Comparison of ENCODE assay signal across 8 cellular contexts in genomic region chr12:93245543-93245942, GRCh38.
A peak's percentile ranks its signal among the peaks of the same experiment; 100 is the strongest.
DNase-seq lines count a peak whose midpoint lies in the region; ATAC-seq lines count a peak whose summit lies in the region.

No MANE protein-coding gene starts in this region.

- peak; percentile 16 for DNase-seq in activated gamma-delta T cell treated with Interleukin-2 at 50 U/mL for 16 hours
- no peak for DNase-seq in activated gamma-delta T cell (lab: John Stamatoyannopoulos, UW)
- peak; percentile 34 for DNase-seq in activated CD4-positive, CD25-positive, alpha-beta regulatory T cell treated with anti-CD3 and anti-CD28 coated beads, Interleukin-2, amount 50 U/mL, for 72 hours
- DNase-seq in left ventricle myocardium superior, result no peak
- DNase-seq in glomerular visceral epithelial cell (ENCODE audit: extremely low spot score), result no peak
- no peak for DNase-seq in UCSD-AML1 (lab: John Stamatoyannopoulos, UW; ENCODE audit: unreplicated experiment)

- no peaks in the 10 kb centered on the region for H3K9me3 ChIP-seq in thymus (ENCODE audit: control insufficient read depth)

- H3K4me1 ChIP-seq in thymus (ENCODE audit: control insufficient read depth, insufficient read depth, low read length), result peaks cover 22% of the 10 kb centered on the region

- no peak overlapping the region for H3K4me3 ChIP-seq in thymus (ENCODE audit: low read length)

- H3K27ac ChIP-seq in thymus (ENCODE audit: low read depth), result peak overlapping the region; percentile 76

- 6% methylated on average over 5 of the region's 5 CpGs for WGBS in thymus

- peak; percentile 84 for ATAC-seq in HG02938 (IDR thresholded peaks at IDR 0.05; ENCODE audit: unreplicated experiment)
- ATAC-seq in left ventricle myocardium superior, result no peak

- H3K27me3 ChIP-seq in thymus (ENCODE audit: control insufficient read depth, insufficient read depth), result no peaks in the 10 kb centered on the region

- intact Hi-C loops in left ventricle myocardium superior (cut with micrococcal nuclease), result no loop called here

- H3K36me3 ChIP-seq in thymus (ENCODE audit: control insufficient read depth, insufficient read depth), result no peaks in the 10 kb centered on the region

Comparison
In these comparisons a context has a peak if more than half of its experiments do, and no peak if none do; other contexts are left out.
1. DNase-seq: peak in activated gamma-delta T cell treated with Interleukin-2 at 50 U/mL for 16 hours (single experiment) and activated CD4-positive, CD25-positive, alpha-beta regulatory T cell treated with anti-CD3 and anti-CD28 coated beads, Interleukin-2, amount 50 U/mL, for 72 hours (single experiment); none in activated gamma-delta T cell (single experiment), left ventricle myocardium superior (single experiment), glomerular visceral epithelial cell (single experiment) and UCSD-AML1 (single experiment).